8 cellular contexts compared by ENCODE assay signal in genomic region chr20:62616728-62617621, GRCh38. TPM values are rescaled to one million over a fixed set of nuclear protein-coding genes. Genes with fewer than 3 reads are reported as not detected.
DNase-seq lines count a peak whose midpoint lies in the region; ATAC-seq and TF ChIP-seq lines count a peak whose summit lies in the region.

No MANE protein-coding gene starts in this region.

- DNase-seq in COR-L47 (lab: John Stamatoyannopoulos, UW) (peak; percentile 74), MG63 (peak; percentile 74), T follicular helper cell (ENCODE audit: low read depth) (peak; percentile 47), adrenal gland (peak; percentile 61 to 85 (median 83)), left cardiac atrium (peak; percentile 82), sigmoid colon (peak; percentile 88)

- H3K4me3 ChIP-seq in MG63 (no peak overlapping the region), adrenal gland (no peak overlapping the region), sigmoid colon (no peak overlapping the region)

- H3K36me3 ChIP-seq in MG63 (no peaks in the 10 kb centered on the region), adrenal gland (replicated peaks in 1 of 2) (no peaks in the 10 kb centered on the region), sigmoid colon (no peaks in the 10 kb centered on the region)

- WGBS in adrenal gland, 4 donors: 19 to 36% (median 35%) methylated on average over 16 to 26 of the region's 26 CpGs
- WGBS in sigmoid colon, 2 donors: 36 to 40% methylated on average over 26 of the region's 26 CpGs

- no peaks in the 10 kb centered on the region for H3K9me3 ChIP-seq in MG63
- no peaks in the 10 kb centered on the region for H3K9me3 ChIP-seq in adrenal gland (replicated peaks in 1 of 3)
- no peaks in the 10 kb centered on the region for H3K9me3 ChIP-seq in sigmoid colon

- H3K27ac ChIP-seq in adrenal gland (peak overlapping the region in 3 of 5 donors; percentile 32 to 81 (median 55)), sigmoid colon (peak overlapping the region; percentile 40 to 52 (median 49))

- intact Hi-C loops in adrenal gland (cut with DNase I): loop anchor here (2.0 to 10.0 kb wide), 3 partner anchors 115 to 222 kb away; no protein-coding TSS in a partner anchor
- intact Hi-C loops in left cardiac atrium (cut with DNase I): loop anchor here (2.0 to 5.0 kb wide), 2 partner anchors 115 to 116 kb away; no protein-coding TSS in a partner anchor
- intact Hi-C loops in sigmoid colon (cut with DNase I): loop anchor here (1.0 to 5.0 kb wide), 2 partner anchors 117 to 210 kb away; partner anchors contain the start of gene CABLES2

- peak in 1 of 4 donors; percentile 18 for TF ChIP-seq EP300 in sigmoid colon (IDR thresholded peaks at IDR 0.05)

- H3K4me1 ChIP-seq in adrenal gland (replicated peaks in 1 of 2): peaks cover 0 to 18% of the 10 kb centered on the region in 2 donors
- H3K4me1 ChIP-seq in sigmoid colon: peaks cover 0 to 8% (median 2%) of the 10 kb centered on the region in 4 donors

- TF ChIP-seq POLR2A in adrenal gland (IDR thresholded peaks at IDR 0.05): no peak
- TF ChIP-seq POLR2A in sigmoid colon (IDR thresholded peaks at IDR 0.05): no peak

- TF ChIP-seq CTCF in adrenal gland (IDR thresholded peaks at IDR 0.05): peak; percentile 87 to 95 (median 88)
- TF ChIP-seq CTCF in sigmoid colon (IDR thresholded peaks at IDR 0.05): peak; percentile 91 to 97 (median 94)

- ATAC-seq in GM21528 (IDR thresholded peaks at IDR 0.05; ENCODE audit: low FRiP score, unreplicated experiment): peak; percentile 65
- peak; percentile 79 to 87 for ATAC-seq in left cardiac atrium
- no peak for ATAC-seq in GM18873 (IDR thresholded peaks at IDR 0.05; ENCODE audit: low FRiP score, unreplicated experiment)

- H3K27me3 ChIP-seq in MG63 (no peaks in the 10 kb centered on the region), adrenal gland (no peaks in the 10 kb centered on the region), sigmoid colon (no peaks in the 10 kb centered on the region)

RNA-seq across cellular contexts. Expression of gene SLCO4A1, which starts 25.3 kb away (rescaled TPM):
- 10.7 and 23.0 TPM in 2 replicates for total RNA-seq in MG63 (2014; rRNA removed; shearing (Covaris generic); ENCODE audit: low replicate concordance)
- total RNA-seq in adrenal gland (1 to 10 TPM; 2.4 to 8.6 (median 4.9) TPM), left cardiac atrium (10 to 100 TPM; 15.1 to 35.5 TPM), sigmoid colon (10 to 100 TPM in 1 of 4 donors, 1 to 10 TPM in 3; 5.1 to 13.2 (median 6.6) TPM)
- polyA plus RNA-seq in adrenal gland (10 to 100 TPM in 2 of 3 donors, 1 to 10 TPM in 1; 2.9 to 27.0 (median 20.7) TPM), sigmoid colon (10 to 100 TPM in 1 of 3 donors, 1 to 10 TPM in 2; 3.6 to 26.3 (median 4.2) TPM)
